Comparison of ENCODE assay signal across 8 cellular contexts in genomic region chr10:100186813-100187212, GRCh38. TPM values are rescaled to one million over a fixed set of nuclear protein-coding genes. Genes with fewer than 3 reads are reported as not detected.
DNase-seq lines count a peak whose midpoint lies in the region; ATAC-seq and TF ChIP-seq lines count a peak whose summit lies in the region.

No MANE protein-coding gene starts in this region.

- DNase-seq in HAP-1 (ENCODE audit: low spot score in 2 of 2) (peak in 1 of 2 experiments; percentile 53), epithelial cell of esophagus (ENCODE audit: low read depth) (peak; percentile 11), osteoblast (ENCODE audit: insufficient read length, low spot score, missing footprints) (no peak), GM19240 (ENCODE audit: insufficient read length, low spot score) (no peak), cerebellar nuclear complex (lab: John Stamatoyannopoulos, UW) (no peak)

- TF ChIP-seq CTCF in VCaP (conservative IDR thresholded peaks at IDR 0.05) (no peak), epithelial cell of esophagus (IDR thresholded peaks at IDR 0.05; ENCODE audit: insufficient read depth, low read depth, low read length, missing control alignments) (no peak), osteoblast (IDR thresholded peaks at IDR 0.05; ENCODE audit: extremely low read depth, low read depth, low read length) (no peak)

- no peak for ATAC-seq in GM21737 (IDR thresholded peaks at IDR 0.05; ENCODE audit: unreplicated experiment)

- H3K79me2 ChIP-seq in ACC112 (ENCODE audit: control insufficient read depth, insufficient read depth, low read length, unreplicated experiment) (peaks cover 58% of the 10 kb centered on the region), osteoblast (ENCODE audit: insufficient read depth, low read length) (peaks cover 57% of the 10 kb centered on the region)

- H3K27me3 ChIP-seq in ACC112 (ENCODE audit: insufficient read depth, low read length), result no peaks in the 10 kb centered on the region
- H3K27me3 ChIP-seq in HAP-1 (ENCODE audit: low read depth), result no peaks in the 10 kb centered on the region
- no peaks in the 10 kb centered on the region for H3K27me3 ChIP-seq in osteoblast (ENCODE audit: insufficient read depth, low read length)

- H3K4me3 ChIP-seq in ACC112 (ENCODE audit: low read depth, low read length) (peak overlapping the region; percentile 92), HAP-1 (peak overlapping the region; percentile 52), epithelial cell of esophagus (ENCODE audit: low read length) (peak overlapping the region; percentile 97), osteoblast (ENCODE audit: insufficient read depth, low read length) (peak overlapping the region; percentile 95)

- H3K27ac ChIP-seq in ACC112 (ENCODE audit: low read depth, low read length) (peak overlapping the region; percentile 59), VCaP (peak overlapping the region; percentile 88), osteoblast (ENCODE audit: low read depth, low read length) (peak overlapping the region; percentile 89)

- H3K4me2 ChIP-seq in osteoblast (ENCODE audit: insufficient read depth, low read length), result peak overlapping the region; percentile 85

- H4K20me1 ChIP-seq in osteoblast (ENCODE audit: insufficient read depth, low read length), result peaks cover 5% of the 10 kb centered on the region

- in situ Hi-C loops in HAP-1 (cut with MboI; ENCODE audit: low sequenced_read_pairs), result no loop called here

- no peak overlapping the region for H2AFZ ChIP-seq in ACC112 (ENCODE audit: low read length, unreplicated experiment)
- H2AFZ ChIP-seq in osteoblast (ENCODE audit: low read length), result peak overlapping the region; percentile 87

- H3K36me3 ChIP-seq in ACC112 (ENCODE audit: insufficient read depth, low read length) (peaks cover 14% of the 10 kb centered on the region), HAP-1 (replicated peaks) (peaks cover 37% of the 10 kb centered on the region), osteoblast (ENCODE audit: insufficient read depth, low read length) (peaks cover 28% of the 10 kb centered on the region)

- H3K9me3 ChIP-seq in HAP-1 (no peaks in the 10 kb centered on the region), osteoblast (ENCODE audit: low read depth, low read length) (no peaks in the 10 kb centered on the region)

- peaks cover 29% of the 10 kb centered on the region for H3K4me1 ChIP-seq in ACC112 (ENCODE audit: control insufficient read depth, insufficient read depth, low read length, unreplicated experiment)
- H3K4me1 ChIP-seq in HAP-1, result peaks cover 14% of the 10 kb centered on the region
- H3K4me1 ChIP-seq in osteoblast (ENCODE audit: insufficient read depth, low read length), result peaks cover 23% of the 10 kb centered on the region

RNA-seq across cellular contexts. Expression of gene ERLIN1, which starts 1.0 kb away (rescaled TPM):
- 28.6 and 33.0 TPM in 2 replicates for total RNA-seq in osteoblast

RNA-seq across cellular contexts. Expression of gene CHUK, which starts 42.6 kb away (rescaled TPM):
- total RNA-seq in osteoblast, result 22.4 and 23.2 TPM in 2 replicates
